ENCODE assay signal across 1 cellular context in genomic region chr1:180860535-180860934, GRCh38.
TF ChIP-seq lines count a peak whose summit lies in the region.

No MANE protein-coding gene starts in this region.

TF ChIP-seq in GM23338, 12 proteins besides CTCF, POLR2A, EP300 and RAD21 (continued from another document):
- TF ChIP-seq REST (IDR thresholded peaks at IDR 0.05; ENCODE audit: unreplicated experiment) (no peak), ZNF331 (CRISPR knock-in tag; IDR thresholded peaks at IDR 0.05; ENCODE audit: low read depth) (no peak), NANOG (IDR thresholded peaks at IDR 0.05; ENCODE audit: borderline replicate concordance) (no peak)
